ENCODE assay signal across 8 cellular contexts in genomic region chr17:78748730-78749317, GRCh38. TPM values are rescaled to one million over a fixed set of nuclear protein-coding genes. Genes with fewer than 3 reads are reported as not detected.
A peak's percentile ranks its signal among the peaks of the same experiment; 100 is the strongest.
DNase-seq lines count a peak whose midpoint lies in the region; ATAC-seq lines count a peak whose summit lies in the region.

No MANE protein-coding gene starts in this region.

- H3K27me3 ChIP-seq in right cardiac atrium (ENCODE audit: control insufficient read depth, insufficient read depth) = no peaks in the 10 kb centered on the region

- peak; percentile 63 for DNase-seq in NK-92 treated with Interleukin-12 subunit alpha and Interleukin-12 subunit beta, amount 100 ng/mL, for 24 hours (lab: John Stamatoyannopoulos, UW)
- DNase-seq in NK-92 (lab: John Stamatoyannopoulos, UW; ENCODE audit: unreplicated experiment) = no peak
- DNase-seq in RPMI7951 (ENCODE audit: low read depth) = peak; percentile 75
- DNase-seq in activated gamma-delta T cell treated with anti-CD3 and anti-CD28 coated beads, Interleukin-2, amount 50 U/mL, for 16 hours (ENCODE audit: low read depth) = peak; percentile 63
- peak; percentile 57 to 82 (median 77) for DNase-seq in right cardiac atrium
- peak; percentile 58 for DNase-seq in stimulated activated CD8-positive, alpha-beta memory T cell treated with anti-CD3 and anti-CD28 coated beads, Interleukin-15, amount 100 ng/mL, for 1 hour (ENCODE audit: low read depth)
- DNase-seq in midbrain (lab: John Stamatoyannopoulos, UW) = no peak
- no peak for DNase-seq in DMS 273 treated with DMSO at 0.1 percent for 48 hours (lab: John Stamatoyannopoulos, UW)

- no peak overlapping the region for H3K4me3 ChIP-seq in right cardiac atrium (ENCODE audit: low read length)

- 73% methylated on average over 8 of the region's 8 CpGs for WGBS in right cardiac atrium

- no peaks in the 10 kb centered on the region for H3K9me3 ChIP-seq in right cardiac atrium (ENCODE audit: control insufficient read depth, low read length)

- ATAC-seq in right cardiac atrium = peak; percentile 82 to 89

- H3K4me1 ChIP-seq in right cardiac atrium (ENCODE audit: control insufficient read depth, insufficient read depth, low read length) = peaks cover 18% of the 10 kb centered on the region

- intact Hi-C loops in right cardiac atrium (cut with DNase I) = no loop called here

- H3K27ac ChIP-seq in right cardiac atrium (ENCODE audit: low read length) = peak overlapping the region; percentile 36

RNA-seq across cellular contexts. Expression of gene CYTH1, which starts 33.2 kb away (rescaled TPM):
- 14.6 and 14.8 TPM in 2 replicates for total RNA-seq in RPMI7951 (2014; rRNA removed; shearing (Covaris generic))
- 10 to 100 TPM; 31.2 to 39.1 (median 36.7) TPM for total RNA-seq in right cardiac atrium
- 22.5 TPM for polyA plus RNA-seq in right cardiac atrium

Comparison
In these comparisons a context has a peak if more than half of its experiments do, and no peak if none do; other contexts are left out.
1. DNase-seq: peak in NK-92 treated with Interleukin-12 subunit alpha and Interleukin-12 subunit beta, amount 100 ng/mL, for 24 hours (single experiment), RPMI7951 (single experiment), activated gamma-delta T cell treated with anti-CD3 and anti-CD28 coated beads, Interleukin-2, amount 50 U/mL, for 16 hours (single experiment), right cardiac atrium (3 of 3) and stimulated activated CD8-positive, alpha-beta memory T cell treated with anti-CD3 and anti-CD28 coated beads, Interleukin-15, amount 100 ng/mL, for 1 hour (single experiment); none in NK-92 (single experiment), midbrain (single experiment) and DMS 273 treated with DMSO at 0.1 percent for 48 hours (single experiment).